In the genomic region with DNA sequence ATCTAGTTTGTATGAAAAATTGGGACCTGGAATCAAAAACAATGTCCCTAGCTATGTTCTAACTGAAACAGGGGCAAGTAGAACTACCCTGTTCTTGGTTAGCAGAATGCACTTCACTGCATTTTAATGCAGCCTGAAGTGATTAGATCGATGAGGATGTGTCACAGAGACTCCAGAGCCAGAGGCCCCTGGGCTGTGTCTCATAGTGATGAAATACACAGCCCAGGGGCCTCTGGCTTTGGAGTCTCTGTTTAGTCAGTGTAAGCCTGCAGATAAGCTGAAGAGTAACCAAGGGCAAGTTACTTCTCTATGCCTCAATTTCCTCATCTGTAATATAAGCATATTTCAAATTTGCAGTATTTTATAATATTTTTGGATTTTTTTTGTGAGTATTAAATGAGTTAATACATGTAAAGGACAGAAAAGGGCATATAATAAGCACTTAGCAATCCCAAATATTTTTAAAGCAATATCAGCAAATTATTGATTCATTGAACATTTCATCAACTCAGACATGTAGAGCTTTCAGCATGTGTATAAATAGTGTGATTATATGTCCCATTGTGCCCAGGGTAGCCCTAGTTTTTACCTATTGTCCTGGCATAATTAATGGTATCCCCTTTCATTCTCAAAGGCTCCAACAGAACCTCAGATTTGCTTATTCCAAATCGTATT, we compare ENCODE assay signal across 15 cellular contexts. TPM values are rescaled to one million over a fixed set of nuclear protein-coding genes. Genes with fewer than 3 reads are reported as not detected.
DNase-seq lines count a peak whose midpoint lies in the region; TF ChIP-seq lines count a peak whose summit lies in the region.
"Had no signal": no experiment of that assay in that cellular context is flagged by ENCODE, and none has a peak within 500 bp of the region (broad histone marks: within the 10 kb centered on the region; RNA-seq: fewer than 3 reads in every experiment).

No MANE protein-coding gene starts in this region.

- no peaks in the 10 kb centered on the region for H3K27me3 ChIP-seq in breast epithelium
- H3K27me3 ChIP-seq in SK-N-SH (ENCODE audit: insufficient read depth), result no peaks in the 10 kb centered on the region
- H3K27me3 ChIP-seq in endodermal cell (ENCODE audit: control insufficient read depth, insufficient read depth, low read length, poor library complexity, severe bottlenecking), result no peaks in the 10 kb centered on the region

- H3K4me3 Mint-ChIP-seq in MCF 10A (ENCODE audit: unreplicated experiment) (no peak overlapping the region), endodermal cell (no peak overlapping the region)
- H3K4me3 Mint-ChIP-seq: activated T-cell treated with anti-CD3 and anti-CD28 coated beads, Interleukin-2, amount 50 U/mL, for 72 hours; mesothelial cell of epicardium had no signal

- H3K27ac Mint-ChIP-seq in MCF 10A (ENCODE audit: low read depth, unreplicated experiment) (no peak overlapping the region), endodermal cell (no peak overlapping the region)
- H3K27ac Mint-ChIP-seq: activated T-cell treated with anti-CD3 and anti-CD28 coated beads, Interleukin-2, amount 50 U/mL, for 72 hours; mesothelial cell of epicardium had no signal

- POLR2A ChIA-PET in MCF 10A (lab: Yijun Ruan, JAX) (interaction anchor here (0.6 to 1.3 kb wide), 4 partner anchors 21 to 76 kb away, joined by 3 to 6 read pairs (median 5); no protein-coding TSS in a partner anchor), SK-N-SH (lab: Yijun Ruan, JAX) (interaction anchor here (0.8 kb wide), 1 partner anchor 375 kb away, joined by 3 read pairs; a partner anchor contains a TSS)

- no peak for TF ChIP-seq POLR2A in breast epithelium (IDR thresholded peaks at IDR 0.05)

- TF ChIP-seq RAD21 in SK-N-SH (IDR thresholded peaks at IDR 0.05; ENCODE audit: low read length), result no peak

- 7% methylated on average over 2 of the region's 2 CpGs for WGBS in SK-N-SH (ENCODE audit: low lambda C conversion rate)
- 73 to 75% methylated on average over 2 of the region's 2 CpGs for WGBS in endodermal cell (ENCODE audit: insufficient coverage in 1 of 2, insufficient read length in 1 of 2), 2 experiments

- H3K27me3 Mint-ChIP-seq in MCF 10A (ENCODE audit: insufficient read depth, unreplicated experiment) (no peaks in the 10 kb centered on the region), endodermal cell (ENCODE audit: insufficient read depth) (peaks cover 3% of the 10 kb centered on the region)

- H3K36me3 ChIP-seq in breast epithelium (no peaks in the 10 kb centered on the region), SK-N-SH (replicated peaks in 1 of 2; ENCODE audit: control insufficient read depth in 1 of 2, insufficient read depth in 2 of 2, low read length in 1 of 2) (no peaks in the 10 kb centered on the region), endodermal cell (ENCODE audit: control insufficient read depth, insufficient read depth, low read length) (no peaks in the 10 kb centered on the region)

- peak; percentile 37 for DNase-seq in MCF 10A (ENCODE audit: unreplicated experiment)
- no peak for DNase-seq in breast epithelium (ENCODE audit: low spot score in 2 of 2)
- peak; percentile 48 for DNase-seq in SK-N-SH
- DNase-seq in fibroblast of pulmonary artery (ENCODE audit: low read depth), result peak; percentile 39
- DNase-seq in skeletal muscle cell (ENCODE audit: low read depth), result peak; percentile 43
- no peak for DNase-seq in cerebellar cortex (ENCODE audit: low spot score)
- DNase-seq in endodermal cell, result no peak
- no peak for DNase-seq in activated naive CD4-positive, alpha-beta T cell treated with anti-CD3 and anti-CD28 coated beads, Interleukin-2, amount 50 U/mL, for 16 hours
- DNase-seq: activated CD4-positive, alpha-beta T cell treated with anti-CD3 and anti-CD28 coated beads for 48 hours; activated T-cell treated with anti-CD3 and anti-CD28 coated beads, Interleukin-2, amount 50 U/mL, for 72 hours; aorta; T-helper 2 cell had no signal

- no peaks in the 10 kb centered on the region for H3K9me3 Mint-ChIP-seq in MCF 10A (ENCODE audit: unreplicated experiment)
- H3K9me3 Mint-ChIP-seq in endodermal cell, result peaks cover 7% of the 10 kb centered on the region
- H3K9me3 Mint-ChIP-seq: activated T-cell treated with anti-CD3 and anti-CD28 coated beads, Interleukin-2, amount 50 U/mL, for 72 hours had no signal

- H3K4me1 Mint-ChIP-seq in MCF 10A (ENCODE audit: insufficient read depth, unreplicated experiment) (peaks cover 14% of the 10 kb centered on the region), endodermal cell (no peaks in the 10 kb centered on the region)

- no peaks in the 10 kb centered on the region for H3F3A ChIP-seq in SK-N-SH (replicated peaks; ENCODE audit: insufficient read depth)

- no TSS peak for BruUV-seq in MCF 10A (replicated peaks; lab: Mats Ljungman, UMichigan)

- H3K27ac ChIP-seq in breast epithelium, result no peak overlapping the region
- no peak overlapping the region for H3K27ac ChIP-seq in SK-N-SH (ENCODE audit: low read depth in 2 of 2, low read length in 1 of 2)
- no peak overlapping the region for H3K27ac ChIP-seq in endodermal cell (ENCODE audit: low read depth, low read length)
- H3K27ac ChIP-seq: parathyroid adenoma had no signal

- H4K20me1 ChIP-seq in SK-N-SH (ENCODE audit: insufficient read depth), result no peaks in the 10 kb centered on the region

- H3K36me3 Mint-ChIP-seq in MCF 10A (ENCODE audit: insufficient read depth, unreplicated experiment) (no peaks in the 10 kb centered on the region), endodermal cell (ENCODE audit: low read depth) (no peaks in the 10 kb centered on the region)

- no peak for TF ChIP-seq EP300 in SK-N-SH (IDR thresholded peaks at IDR 0.05; ENCODE audit: borderline replicate concordance in 1 of 2, low read depth in 1 of 2, low read length in 1 of 2)

- no peak overlapping the region for H2AFZ ChIP-seq in SK-N-SH (ENCODE audit: low read depth)
- H2AFZ ChIP-seq: parathyroid adenoma had no signal

- H3K4me3 ChIP-seq in breast epithelium, result no peak overlapping the region
- no peak overlapping the region for H3K4me3 ChIP-seq in SK-N-SH (ENCODE audit: low read depth in 2 of 2, low read length in 1 of 2)
- no peak overlapping the region for H3K4me3 ChIP-seq in fibroblast of pulmonary artery (replicated peaks; ENCODE audit: low read depth, low read length)
- H3K4me3 ChIP-seq in skeletal muscle cell (ENCODE audit: low read depth, low read length), result no peak overlapping the region
- no peak overlapping the region for H3K4me3 ChIP-seq in endodermal cell (ENCODE audit: low read length)

- H3K9ac ChIP-seq in SK-N-SH, result no peak overlapping the region
- no peak overlapping the region for H3K9ac ChIP-seq in endodermal cell (ENCODE audit: extremely low read depth, low read length, poor library complexity, severe bottlenecking)
- H3K9ac ChIP-seq: parathyroid adenoma had no signal

- H3K9me3 ChIP-seq in breast epithelium (no peaks in the 10 kb centered on the region), SK-N-SH (no peaks in the 10 kb centered on the region), endodermal cell (ENCODE audit: control insufficient read depth, low read length) (peaks cover under 1% of the 10 kb centered on the region)

- CTCF ChIA-PET in MCF 10A (lab: Yijun Ruan, JAX), result interaction anchor here (0.6 to 5.4 kb wide), 9 partner anchors 8 to 1942 kb away, joined by 3 to 61 read pairs (median 4); no protein-coding TSS in a partner anchor
- CTCF ChIA-PET in SK-N-SH (lab: Yijun Ruan, JAX), result interaction anchor here (0.6 to 2.1 kb wide), 4 partner anchors 9 to 1016 kb away, joined by 3 to 14 read pairs (median 6); no protein-coding TSS in a partner anchor

- H3K4me2 ChIP-seq in SK-N-SH, result no peak overlapping the region

- intact Hi-C loops in MCF 10A (cut with micrococcal nuclease), result no loop called here
- intact Hi-C loops in breast epithelium (cut with DNase I; ENCODE audit: low total_unique reads), result no loop called here

- no peaks in the 10 kb centered on the region for H3K4me1 ChIP-seq in breast epithelium
- H3K4me1 ChIP-seq in SK-N-SH (ENCODE audit: control insufficient read depth in 1 of 2, insufficient read depth in 2 of 2, low read depth in 1 of 2, low read length in 1 of 2), result peaks cover 0 to 2% of the 10 kb centered on the region in 2 experiments; a peak in 1 of 4 replicates
- no peaks in the 10 kb centered on the region for H3K4me1 ChIP-seq in endodermal cell (ENCODE audit: control insufficient read depth, insufficient read depth, low read length)
- H3K4me1 ChIP-seq: parathyroid adenoma had no signal

- no peaks in the 10 kb centered on the region for H3K9me2 ChIP-seq in SK-N-SH

- no peaks in the 10 kb centered on the region for H3K79me2 ChIP-seq in SK-N-SH (ENCODE audit: insufficient read depth)

- TF ChIP-seq CTCF in MCF 10A (IDR thresholded peaks at IDR 0.05; ENCODE audit: unreplicated experiment), result no peak
- TF ChIP-seq CTCF in breast epithelium (IDR thresholded peaks at IDR 0.05), result no peak
- no peak for TF ChIP-seq CTCF in SK-N-SH (IDR thresholded peaks at IDR 0.05)
- no peak for TF ChIP-seq CTCF in fibroblast of pulmonary artery (IDR thresholded peaks at IDR 0.05; ENCODE audit: low read length, missing control alignments)
- TF ChIP-seq CTCF in endodermal cell (conservative IDR thresholded peaks at IDR 0.05), result no peak

TF ChIP-seq in SK-N-SH, 30 proteins besides CTCF, POLR2A, EP300 and RAD21:
- TF ChIP-seq TCF12 (IDR thresholded peaks at IDR 0.05) (0 out of 2 replicates have a peak, but pooled peaks have one; percentile 16), SMC3 (IDR thresholded peaks at IDR 0.05; ENCODE audit: low read depth, low read length) (no peak), POLR2AphosphoS5 (IDR thresholded peaks at IDR 0.05; ENCODE audit: low read depth, low read length) (no peak), NFIC (IDR thresholded peaks at IDR 0.05; ENCODE audit: borderline replicate concordance) (no peak), ELF1 (IDR thresholded peaks at IDR 0.05) (no peak), FOSL2 (IDR thresholded peaks at IDR 0.05; ENCODE audit: borderline replicate concordance, low read depth) (no peak)

RNA-seq across cellular contexts. Expression of a gene that starts 23.5 kb away (rescaled TPM):
- total RNA-seq in MCF 10A (2022) (not detected in 2 replicates), breast epithelium (not detected), endodermal cell (not detected)
- polyA plus RNA-seq in SK-N-SH (2012; rRNA removed), result not detected in 2 replicates
- polyA plus RNA-seq in SK-N-SH (2012; cell fraction: cytosol; rRNA removed), result not detected in 2 replicates
- not detected in 2 replicates for polyA plus RNA-seq in SK-N-SH (2012; cell fraction: nucleus; rRNA removed)
- not detected for polyA plus RNA-seq in endodermal cell (2013, experiment 1 of 2)
- not detected for polyA plus RNA-seq in endodermal cell (2013, experiment 2 of 2)
- total RNA-seq: activated T-cell treated with anti-CD3 and anti-CD28 coated beads, Interleukin-2, amount 50 U/mL, for 72 hours; aorta; mesothelial cell of epicardium; urinary bladder had no signal
- polyA plus RNA-seq: aorta, urinary bladder had no signal

RNA-seq across cellular contexts. Expression of a gene that starts 41.1 kb away (rescaled TPM):
- total RNA-seq in MCF 10A (2022), result 195 and 240 TPM in 2 replicates
- total RNA-seq in breast epithelium, result 10 to 100 TPM; 60.8 to 80.8 (median 70.8) TPM
- 66.8 and 97.6 TPM in 2 replicates for polyA plus RNA-seq in SK-N-SH (2012; rRNA removed)
- polyA plus RNA-seq in SK-N-SH (2012; cell fraction: cytosol; rRNA removed), result 112 and 139 TPM in 2 replicates
- 20.6 and 46.8 TPM in 2 replicates for polyA plus RNA-seq in SK-N-SH (2012; cell fraction: nucleus; rRNA removed)
- 10 to 100 TPM; 78.7 to 99.5 TPM for total RNA-seq in endodermal cell
- polyA plus RNA-seq in endodermal cell (2013, experiment 1 of 2), result 144 TPM
- 147 TPM for polyA plus RNA-seq in endodermal cell (2013, experiment 2 of 2)

Comparison
In these comparisons a context has a peak if more than half of its experiments do, and no peak if none do; other contexts are left out.
1. DNase-seq: peak in MCF 10A (single experiment), SK-N-SH (single experiment), fibroblast of pulmonary artery (single experiment) and skeletal muscle cell (single experiment); none in breast epithelium (0 of 2), cerebellar cortex (single experiment), endodermal cell (single experiment) and activated naive CD4-positive, alpha-beta T cell treated with anti-CD3 and anti-CD28 coated beads, Interleukin-2, amount 50 U/mL, for 16 hours (single experiment).